ENCODE assay signal across 12 cellular contexts in genomic region chr1:203361843-203362524, GRCh38. TPM values are rescaled to one million over a fixed set of nuclear protein-coding genes. Genes with fewer than 3 reads are reported as not detected.
DNase-seq lines count a peak whose midpoint lies in the region; ATAC-seq, FAIRE-seq and TF ChIP-seq lines count a peak whose summit lies in the region.
"Had no signal": no experiment of that assay in that cellular context is flagged by ENCODE, and none has a peak within 500 bp of the region (broad histone marks: within the 10 kb centered on the region; RNA-seq: fewer than 3 reads in every experiment).

No MANE protein-coding gene starts in this region.

- DNase-seq in A549 (ENCODE audit: low read depth in 1 of 2, low spot score in 1 of 2), result peak in 1 of 2 experiments; percentile 19
- peak; percentile 65 for DNase-seq in MG63
- DNase-seq in kidney tubule cell (ENCODE audit: low spot score), result peak; percentile 6
- DNase-seq in left lobe of liver (ENCODE audit: low spot score), result no peak
- no peak for DNase-seq in mesenteric fat pad (ENCODE audit: low spot score)
- no peak for DNase-seq in medulla oblongata (ENCODE audit: extremely low spot score)
- no peak for DNase-seq in activated effector memory CD4-positive, alpha-beta T cell treated with Interleukin-2 at 50 U/mL for 16 hours
- DNase-seq: activated CD4-positive, alpha-beta T cell treated with anti-CD3 and anti-CD28 coated beads, Interleukin-2, amount 50 U/mL, for 1 hour; KG1 had no signal

- FAIRE-seq in A549 (lab: Jason Lieb, UNC), result no peak

- CTCF ChIA-PET in A549 (lab: Yijun Ruan, JAX), result interaction anchor here (1.2 to 15.1 kb wide), 3 partner anchors 20 to 125 kb away, joined by 3 to 223 read pairs (median 3); no protein-coding TSS in a partner anchor

- H3K36me3 ChIP-seq in MG63, result no peaks in the 10 kb centered on the region
- H3K36me3 ChIP-seq: vagina had no signal

- H3K4me3 ChIP-seq in A549 (no peak overlapping the region), MG63 (no peak overlapping the region)
- H3K4me3 ChIP-seq: vagina had no signal

- ATAC-seq in A549 (peak; percentile 76 to 85), left lobe of liver (no peak)
- ATAC-seq: natural killer cell treated with Interleukin-12 subunit alpha and Interleukin-12 subunit beta and Interleukin-15 and Interleukin-18, amount 100 ng/mL, for 72 hours had no signal

- TF ChIP-seq RAD21 in A549 (conservative IDR thresholded peaks at IDR 0.05 in 1 of 2, IDR thresholded peaks at IDR 0.05 in 1 of 2), result no peak

- TF ChIP-seq POLR2A in A549 (IDR thresholded peaks at IDR 0.05; ENCODE audit: low read length), result no peak

- no peak overlapping the region for H3K27ac ChIP-seq in A549
- H3K27ac ChIP-seq in angular gyrus (ENCODE audit: low read depth, low read length), result peak overlapping the region; percentile 77
- H3K27ac ChIP-seq: vagina had no signal

- 19% methylated on average over 7 of the region's 7 CpGs for WGBS in A549 (ENCODE audit: missing lambda C conversion rate)

- no peaks in the 10 kb centered on the region for H3K9me3 ChIP-seq in A549
- H3K9me3 ChIP-seq in MG63, result no peaks in the 10 kb centered on the region; the same call in 1 of the 2 replicates
- H3K9me3 ChIP-seq: vagina had no signal

- no peak for TF ChIP-seq CTCF in A549 (IDR thresholded peaks at IDR 0.05)

- no peaks in the 10 kb centered on the region for H3K4me1 ChIP-seq in A549

- no peak for TF ChIP-seq EP300 in A549 (IDR thresholded peaks at IDR 0.05)

- POLR2A ChIA-PET in A549 (lab: Yijun Ruan, JAX), result no interaction called here

- H3K27me3 ChIP-seq in MG63, result 0 out of 2 replicates have a peak, but pooled peaks cover 2% of the 10 kb centered on the region
- H3K27me3 ChIP-seq: vagina had no signal

- H3K4me2 ChIP-seq in A549, result no peak overlapping the region

TF ChIP-seq in A549, 52 proteins besides CTCF, POLR2A, EP300 and RAD21:
- TF ChIP-seq ZSCAN20 (CRISPR knock-in tag; IDR thresholded peaks at IDR 0.05) (no peak), TP53 (CRISPR knock-in tag; IDR thresholded peaks at IDR 0.05) (no peak), SMC3 (IDR thresholded peaks at IDR 0.05) (no peak), JUNB (IDR thresholded peaks at IDR 0.05) (no peak), ZFP36 (IDR thresholded peaks at IDR 0.05; ENCODE audit: borderline replicate concordance, partially characterized antibody) (no peak), PHF8 (IDR thresholded peaks at IDR 0.05; ENCODE audit: borderline replicate concordance, low read depth) (no peak)

RNA-seq across cellular contexts. Expression of gene FMOD, which starts 11.1 kb away (rescaled TPM):
- polyA plus RNA-seq in A549 (2011; rRNA removed) (0.03 and 0.04 TPM in 2 replicates), A549 (2017; fragmentation: RNase III; extraction: RNeasy Plus Mini Kit Qiagen cat#74134 plus additional on column Dnase treatment) (not detected in 3 replicates)
- polyA plus RNA-seq in A549 (2012; cell fraction: cytosol; rRNA removed), result 0.01 TPM in 2 replicates
- 0.02 TPM in 1 of 2 replicates, not detected in the other for polyA plus RNA-seq in A549 (2012; cell fraction: nucleus; rRNA removed)
- not detected in 2 replicates for polyA minus RNA-seq in A549 (2011; rRNA and poly(A)+ RNA removed)
- not detected in 2 replicates for total RNA-seq in MG63 (2014; rRNA removed; shearing (Covaris generic); ENCODE audit: low replicate concordance)
- total RNA-seq in left lobe of liver (1.7 TPM), mesenteric fat pad (95.2 TPM)
- total RNA-seq: natural killer cell treated with Interleukin-12 subunit alpha and Interleukin-12 subunit beta and Interleukin-15 and Interleukin-18, amount 100 ng/mL, for 72 hours had no signal

RNA-seq across cellular contexts. Expression of gene BTG2, which starts 56.7 kb away (rescaled TPM):
- polyA plus RNA-seq in A549 (2011; rRNA removed) (16.0 and 16.4 TPM in 2 replicates), A549 (2017; fragmentation: RNase III; extraction: RNeasy Plus Mini Kit Qiagen cat#74134 plus additional on column Dnase treatment) (7.2 to 9.2 TPM (median 8.0 TPM) in 3 replicates)
- polyA plus RNA-seq in A549 (2012; cell fraction: cytosol; rRNA removed), result 3.9 and 5.7 TPM in 2 replicates
- polyA plus RNA-seq in A549 (2012; cell fraction: nucleus; rRNA removed), result 5.7 and 5.8 TPM in 2 replicates
- polyA minus RNA-seq in A549 (2011; rRNA and poly(A)+ RNA removed), result 14.9 and 16.4 TPM in 2 replicates
- 0.10 and 2.0 TPM in 2 replicates for total RNA-seq in MG63 (2014; rRNA removed; shearing (Covaris generic); ENCODE audit: low replicate concordance)
- total RNA-seq in left lobe of liver (2.8 TPM), mesenteric fat pad (178 TPM)

Comparison
In these comparisons a context has a peak if more than half of its experiments do, and no peak if none do; other contexts are left out.
1. DNase-seq: peak in MG63 (single experiment) and kidney tubule cell (single experiment); none in left lobe of liver (single experiment), mesenteric fat pad (single experiment), medulla oblongata (single experiment) and activated effector memory CD4-positive, alpha-beta T cell treated with Interleukin-2 at 50 U/mL for 16 hours (single experiment).
2. RNA of gene FMOD, which starts 11.1 kb away (total RNA-seq): 95.2 TPM in mesenteric fat pad (single experiment); 1.7 TPM in left lobe of liver (single experiment) and not detected in MG63; every median in the first group is over 10 times any median in the second.
3. RNA of gene BTG2, which starts 56.7 kb away (total RNA-seq): 178 TPM in mesenteric fat pad (single experiment); 2.8 TPM in left lobe of liver (single experiment) and 0.10 to 2.0 TPM in MG63; every median in the first group is over 10 times any median in the second.